In genomic region chr7:127029823-127030222, GRCh38 we compare ENCODE assay signal across 3 cellular contexts.
TF ChIP-seq lines count a peak whose summit lies in the region.

No MANE protein-coding gene starts in this region.

TF ChIP-seq in A549, 52 proteins besides CTCF, POLR2A, EP300 and RAD21:
- no peak for TF ChIP-seq BHLHE40 (IDR thresholded peaks at IDR 0.05; ENCODE audit: low read depth, low read length)
- peak; percentile 70 for TF ChIP-seq MAFK (IDR thresholded peaks at IDR 0.05; ENCODE audit: partially characterized antibody)

TF ChIP-seq in IMR-90, 13 proteins besides CTCF, POLR2A, EP300 and RAD21:
- no peak for TF ChIP-seq NFE2L2 (IDR thresholded peaks at IDR 0.05; ENCODE audit: low read depth, low read length)
- TF ChIP-seq MAFK (IDR thresholded peaks at IDR 0.05; ENCODE audit: low read depth, low read length), result peak; percentile 76
- no peak for TF ChIP-seq RCOR1 (IDR thresholded peaks at IDR 0.05; ENCODE audit: insufficient replicate concordance, low read length)
- TF ChIP-seq MAZ (IDR thresholded peaks at IDR 0.05; ENCODE audit: borderline replicate concordance, low read depth, low read length), result no peak

TF ChIP-seq in H1, 55 proteins besides CTCF, POLR2A, EP300 and RAD21:
- TF ChIP-seq MAFK (IDR thresholded peaks at IDR 0.05; ENCODE audit: low read depth, low read length), result 0 out of 2 replicates have a peak, but pooled peaks have one; percentile 8
- no peak for TF ChIP-seq USF2 (IDR thresholded peaks at IDR 0.05; ENCODE audit: low read length)
